ENCODE assay signal across 9 cellular contexts in genomic region chr7:4882169-4882741, GRCh38. TPM values are rescaled to one million over a fixed set of nuclear protein-coding genes. Genes with fewer than 3 reads are reported as not detected.
A peak's percentile ranks its signal among the peaks of the same experiment; 100 is the strongest.
DNase-seq lines count a peak whose midpoint lies in the region; ATAC-seq and TF ChIP-seq lines count a peak whose summit lies in the region.
"Had no signal": no experiment of that assay in that cellular context is flagged by ENCODE, and none has a peak within 500 bp of the region (broad histone marks: within the 10 kb centered on the region; RNA-seq: fewer than 3 reads in every experiment).

No MANE protein-coding gene starts in this region.

- H3K4me3 Mint-ChIP-seq in activated naive CD8-positive, alpha-beta T cell treated with anti-CD3 and anti-CD28 coated beads, Interleukin-2, amount 10 ng/mL, durations not matched to agents 7 days and 5 days: peak overlapping the region; percentile 52

- POLR2A ChIA-PET in HCT116 (lab: Charles Lee): no interaction called here
- POLR2A ChIA-PET in activated naive CD8-positive, alpha-beta T cell treated with anti-CD3 and anti-CD28 coated beads, Interleukin-2, amount 10 ng/mL, durations not matched to agents 7 days and 5 days (lab: Charles Lee): no interaction called here

- ATAC-seq in HCT116: no peak
- no peak for ATAC-seq in activated naive CD8-positive, alpha-beta T cell treated with anti-CD3 and anti-CD28 coated beads, Interleukin-2, amount 10 ng/mL, durations not matched to agents 7 days and 5 days (ENCODE audit: low read depth)
- ATAC-seq in left ventricle myocardium superior: peak; percentile 78
- ATAC-seq in HG03025 (IDR thresholded peaks at IDR 0.05; ENCODE audit: low FRiP score, unreplicated experiment): no peak

- H3K4me2 ChIP-seq in HCT116 (ENCODE audit: low read length): peak overlapping the region; percentile 68
- H3K4me2 ChIP-seq in parathyroid adenoma (ENCODE audit: low read length): peak overlapping the region; percentile 59

- H3K9me3 ChIP-seq in HCT116 (ENCODE audit: control insufficient read depth in 1 of 2, insufficient read depth in 1 of 2, low read depth in 1 of 2, low read length in 2 of 2): no peaks in the 10 kb centered on the region
- no peaks in the 10 kb centered on the region for H3K9me3 ChIP-seq in parathyroid adenoma (ENCODE audit: control insufficient read depth, low read length)

- H3K27me3 ChIP-seq in HCT116 (ENCODE audit: insufficient read depth, low read length) (no peaks in the 10 kb centered on the region), parathyroid adenoma (ENCODE audit: control insufficient read depth, insufficient read depth, low read length) (no peaks in the 10 kb centered on the region)

- CTCF ChIA-PET in HCT116 (lab: Charles Lee): interaction anchor here (1.6 kb wide), 1 partner anchor 57 kb away, joined by 3 read pairs; no protein-coding TSS in a partner anchor

- intact Hi-C loops in HCT116 (cut with micrococcal nuclease): loop anchor here (2.0 kb wide), 1 partner anchor 83 kb away; no protein-coding TSS in a partner anchor
- intact Hi-C loops in left ventricle myocardium superior (cut with micrococcal nuclease): no loop called here

- H3K9ac ChIP-seq in HCT116 (ENCODE audit: low read length): peak overlapping the region; percentile 80
- no peak overlapping the region for H3K9ac ChIP-seq in parathyroid adenoma

- TF ChIP-seq POLR2A in HCT116 (IDR thresholded peaks at IDR 0.05; ENCODE audit: borderline replicate concordance, extremely low read depth, insufficient read depth, insufficient read length): no peak

- H2AFZ ChIP-seq in HCT116 (ENCODE audit: low read depth, low read length, poor library complexity, severe bottlenecking) (no peak overlapping the region), parathyroid adenoma (peak overlapping the region; percentile 89)

- peak overlapping the region; percentile 45 to 71 for H3K4me3 ChIP-seq in HCT116 (replicated peaks in 1 of 2; ENCODE audit: low read depth in 1 of 2, low read length in 2 of 2)
- peak overlapping the region; percentile 45 for H3K4me3 ChIP-seq in parathyroid adenoma (ENCODE audit: low read depth, low read length)

- TF ChIP-seq CTCF in HCT116 (IDR thresholded peaks at IDR 0.05 in 2 of 3, conservative IDR thresholded peaks at IDR 0.05 in 1 of 3; ENCODE audit: borderline replicate concordance in 1 of 3, insufficient read depth in 1 of 3, low read depth in 2 of 3, low read length in 2 of 3): no peak
- no peak for TF ChIP-seq CTCF in parathyroid adenoma (IDR thresholded peaks at IDR 0.05)

- RAD21 ChIA-PET in HCT116 (lab: Charles Lee; ENCODE audit: low non-redundant PET in 1 of 2, low total read pairs in 2 of 2, uncharacterized antibody in 2 of 2, unreplicated experiment in 2 of 2): no interaction called here

- H3K9me3 Mint-ChIP-seq in activated naive CD8-positive, alpha-beta T cell treated with anti-CD3 and anti-CD28 coated beads, Interleukin-2, amount 10 ng/mL, durations not matched to agents 7 days and 5 days: no peaks in the 10 kb centered on the region

- H3K79me2 ChIP-seq in HCT116 (ENCODE audit: insufficient read depth, low read length): 0 out of 2 replicates have a peak, but pooled peaks cover 4% of the 10 kb centered on the region
- H3K79me2 ChIP-seq in parathyroid adenoma: no peaks in the 10 kb centered on the region

- H3K36me3 ChIP-seq in HCT116 (ENCODE audit: control insufficient read depth in 1 of 2, insufficient read depth in 2 of 2, low read length in 2 of 2) (no peaks in the 10 kb centered on the region; a peak in 1 of 4 replicates), parathyroid adenoma (ENCODE audit: control insufficient read depth, insufficient read depth, low read length) (no peaks in the 10 kb centered on the region)
- H3K36me3 ChIP-seq: SJSA1 had no signal

- H3K27ac ChIP-seq in HCT116 (ENCODE audit: low read depth, low read length) (no peak overlapping the region), parathyroid adenoma (peak overlapping the region; percentile 30)
- H3K27ac ChIP-seq: SJSA1 had no signal

- H3K9me2 ChIP-seq in HCT116 (ENCODE audit: insufficient read depth): no peaks in the 10 kb centered on the region

- H3K4me1 Mint-ChIP-seq in activated naive CD8-positive, alpha-beta T cell treated with anti-CD3 and anti-CD28 coated beads, Interleukin-2, amount 10 ng/mL, durations not matched to agents 7 days and 5 days: peaks cover 4% of the 10 kb centered on the region

- no peaks in the 10 kb centered on the region for H3K36me3 Mint-ChIP-seq in activated naive CD8-positive, alpha-beta T cell treated with anti-CD3 and anti-CD28 coated beads, Interleukin-2, amount 10 ng/mL, durations not matched to agents 7 days and 5 days

- no peaks in the 10 kb centered on the region for H4K20me1 ChIP-seq in HCT116 (ENCODE audit: insufficient read depth)

- H3K4me1 ChIP-seq in HCT116 (ENCODE audit: control insufficient read depth in 1 of 2, insufficient read depth in 2 of 2, low read length in 2 of 2): peaks cover 0 to 8% of the 10 kb centered on the region in 2 experiments; a peak in 2 of 4 replicates
- no peaks in the 10 kb centered on the region for H3K4me1 ChIP-seq in parathyroid adenoma

- BruUV-seq in HCT116 (replicated peaks; lab: Mats Ljungman, UMichigan): TSS peak; percentile 57

- H3K27me3 Mint-ChIP-seq in activated naive CD8-positive, alpha-beta T cell treated with anti-CD3 and anti-CD28 coated beads, Interleukin-2, amount 10 ng/mL, durations not matched to agents 7 days and 5 days: peaks cover 34% of the 10 kb centered on the region

- no peak overlapping the region for H3K27ac Mint-ChIP-seq in activated naive CD8-positive, alpha-beta T cell treated with anti-CD3 and anti-CD28 coated beads, Interleukin-2, amount 10 ng/mL, durations not matched to agents 7 days and 5 days

- DNase-seq in HCT116 (ENCODE audit: low read depth, low spot score) (no peak), left ventricle myocardium superior (peak; percentile 77), GM19238 (ENCODE audit: insufficient read length, low spot score) (no peak), NCI-H1092 (lab: John Stamatoyannopoulos, UW) (no peak), germinal center (ENCODE audit: low spot score) (no peak)
- DNase-seq in activated naive CD8-positive, alpha-beta T cell treated with anti-CD3 and anti-CD28 coated beads, Interleukin-2, amount 10 ng/mL, durations not matched to agents 7 days and 5 days: no peak

- TF ChIP-seq RAD21 in HCT116 (IDR thresholded peaks at IDR 0.05; ENCODE audit: low read depth): no peak

TF ChIP-seq in HCT116, 20 proteins besides CTCF, POLR2A, EP300 and RAD21 (continues in another document):
- TF ChIP-seq ZNF274 (IDR thresholded peaks at IDR 0.05; ENCODE audit: low read depth, low read length) (no peak), ZBTB33 (IDR thresholded peaks at IDR 0.05; ENCODE audit: extremely low read depth, insufficient replicate concordance, low read length) (no peak), CBX3 (IDR thresholded peaks at IDR 0.05; ENCODE audit: low read depth) (no peak), POLR2AphosphoS5 (IDR thresholded peaks at IDR 0.05; ENCODE audit: low read depth, low read length) (no peak), TCF7L2 (IDR thresholded peaks at IDR 0.05; ENCODE audit: borderline replicate concordance, extremely low read depth, insufficient read depth, insufficient read length) (no peak), SRF (IDR thresholded peaks at IDR 0.05; ENCODE audit: low read depth) (no peak), EZH2 (IDR thresholded peaks at IDR 0.05) (no peak), EGR1 (IDR thresholded peaks at IDR 0.05; ENCODE audit: low read depth) (no peak), FOSL1 (IDR thresholded peaks at IDR 0.05; ENCODE audit: low read depth) (no peak), ELF1 (IDR thresholded peaks at IDR 0.05; ENCODE audit: borderline replicate concordance, low read depth) (no peak), CEBPB (IDR thresholded peaks at IDR 0.05; ENCODE audit: low read depth) (no peak), ATF3 (IDR thresholded peaks at IDR 0.05) (no peak), EZH2phosphoT487 (IDR thresholded peaks at IDR 0.05; ENCODE audit: borderline replicate concordance) (no peak), JUND (IDR thresholded peaks at IDR 0.05) (no peak)

RNA-seq across cellular contexts. Expression of gene RADIL, which starts 1.3 kb away (rescaled TPM):
- total RNA-seq in HCT116 (2021; ENCODE audit: unreplicated experiment) (5.3 TPM), left ventricle myocardium superior (2.8 TPM)
- 1.2 and 1.3 TPM in 2 replicates for polyA plus RNA-seq in HCT116 (2012)
- total RNA-seq in activated naive CD8-positive, alpha-beta T cell treated with anti-CD3 and anti-CD28 coated beads, Interleukin-2, amount 10 ng/mL, durations not matched to agents 7 days and 5 days: under 1 TPM; 0.17 to 0.28 TPM

RNA-seq across cellular contexts. Expression of gene PAPOLB, which starts 20.4 kb away (rescaled TPM):
- total RNA-seq in HCT116 (2021; ENCODE audit: unreplicated experiment): 0.20 TPM
- polyA plus RNA-seq in HCT116 (2012): not detected in 2 replicates
- not detected for total RNA-seq in activated naive CD8-positive, alpha-beta T cell treated with anti-CD3 and anti-CD28 coated beads, Interleukin-2, amount 10 ng/mL, durations not matched to agents 7 days and 5 days
- 0.05 TPM for total RNA-seq in left ventricle myocardium superior
- total RNA-seq: SJSA1 had no signal
